Comparison of ENCODE assay signal across 8 cellular contexts in genomic region chr7:106660862-106661720, GRCh38. TPM values are rescaled to one million over a fixed set of nuclear protein-coding genes. Genes with fewer than 3 reads are reported as not detected.
DNase-seq lines count a peak whose midpoint lies in the region; ATAC-seq and TF ChIP-seq lines count a peak whose summit lies in the region.

TSS of gene CCDC71L (minus strand) at chr7:106661158. CDS start at chr7:106660896, 262 bp downstream.

- peak within 1 kb of the TSS; percentile 88 for H3K4me3 ChIP-seq in AG09309 (ENCODE audit: control insufficient read depth, low read depth, low read length)

- TF ChIP-seq CTCF in AG09309 (IDR thresholded peaks at IDR 0.05; ENCODE audit: control insufficient read depth, insufficient read depth, low read depth, low read length, missing control alignments) = no peak
- no peak for TF ChIP-seq CTCF in chondrocyte (IDR thresholded peaks at IDR 0.05)

- H3K36me3 Mint-ChIP-seq in chondrocyte (ENCODE audit: low read depth) = no peaks in the 10 kb centered on the region

- ATAC-seq in GM19035 (IDR thresholded peaks at IDR 0.05; ENCODE audit: unreplicated experiment) (peak; percentile 74), HG03354 (IDR thresholded peaks at IDR 0.05; ENCODE audit: poor library complexity, severe bottlenecking, unreplicated experiment) (peak; percentile 84)

- no peaks in the 10 kb centered on the region for H3K27me3 Mint-ChIP-seq in chondrocyte (ENCODE audit: low read depth)

- H3K27ac Mint-ChIP-seq in chondrocyte (ENCODE audit: unreplicated experiment) = peak within 1 kb of the TSS; percentile 85

- H3K9me3 Mint-ChIP-seq in chondrocyte (ENCODE audit: low read depth) = peaks cover 5% of the 10 kb centered on the region

- peaks cover 31% of the 10 kb centered on the region for H3K4me1 Mint-ChIP-seq in chondrocyte (ENCODE audit: low read depth)

- peak within 1 kb of the TSS; percentile 81 for H3K4me3 Mint-ChIP-seq in chondrocyte (ENCODE audit: unreplicated experiment)

- peak; percentile 84 for DNase-seq in AG09309 (ENCODE audit: low read depth)
- DNase-seq in NCI-H460 (ENCODE audit: extremely low read depth, low read depth) = peak; percentile 84
- peak; percentile 82 for DNase-seq in activated CD4-positive, alpha-beta T cell treated with anti-CD3 and anti-CD28 coated beads for 1 hour
- peak; percentile 97 for DNase-seq in chondrocyte (ENCODE audit: low spot score)
- peak; percentile 96 for DNase-seq in kidney tubule cell (ENCODE audit: low spot score)
- peak; percentile 83 to 87 (median 84) for DNase-seq in stimulated activated CD4-positive, alpha-beta T cell treated with anti-CD3 and anti-CD28 coated beads, Interleukin-1b, Interleukin-23, amount 100 ng/mL, for 24 hours (ENCODE audit: low read depth in 4 of 4, low spot score in 1 of 4)

RNA-seq across cellular contexts. Expression of gene CCDC71L, which starts in this region (rescaled TPM):
- 8.3 and 11.1 TPM in 2 replicates for total RNA-seq in NCI-H460 (2014; rRNA removed; shearing (Covaris generic))
- 6.8 and 7.7 TPM in 2 replicates for polyA plus RNA-seq in NCI-H460 (2014; cell fraction: nucleus; rRNA removed)
- total RNA-seq in chondrocyte = 22.0 to 24.5 TPM (median 23.1 TPM) in 3 replicates

Comparison
In these comparisons a context has a peak if more than half of its experiments do, and no peak if none do; other contexts are left out.
1. Peak in every context shown above with its lines: DNase-seq, ATAC-seq and H3K4me3 ChIP-seq.